Comparison of ENCODE assay signal across 1 cellular context in genomic region chr4:182082910-182083309, GRCh38.
TF ChIP-seq lines count a peak whose summit lies in the region.

No MANE protein-coding gene starts in this region.

TF ChIP-seq in GM23338, 12 proteins besides CTCF, POLR2A, EP300 and RAD21 (continued from another document):
- TF ChIP-seq, protein P1, sequence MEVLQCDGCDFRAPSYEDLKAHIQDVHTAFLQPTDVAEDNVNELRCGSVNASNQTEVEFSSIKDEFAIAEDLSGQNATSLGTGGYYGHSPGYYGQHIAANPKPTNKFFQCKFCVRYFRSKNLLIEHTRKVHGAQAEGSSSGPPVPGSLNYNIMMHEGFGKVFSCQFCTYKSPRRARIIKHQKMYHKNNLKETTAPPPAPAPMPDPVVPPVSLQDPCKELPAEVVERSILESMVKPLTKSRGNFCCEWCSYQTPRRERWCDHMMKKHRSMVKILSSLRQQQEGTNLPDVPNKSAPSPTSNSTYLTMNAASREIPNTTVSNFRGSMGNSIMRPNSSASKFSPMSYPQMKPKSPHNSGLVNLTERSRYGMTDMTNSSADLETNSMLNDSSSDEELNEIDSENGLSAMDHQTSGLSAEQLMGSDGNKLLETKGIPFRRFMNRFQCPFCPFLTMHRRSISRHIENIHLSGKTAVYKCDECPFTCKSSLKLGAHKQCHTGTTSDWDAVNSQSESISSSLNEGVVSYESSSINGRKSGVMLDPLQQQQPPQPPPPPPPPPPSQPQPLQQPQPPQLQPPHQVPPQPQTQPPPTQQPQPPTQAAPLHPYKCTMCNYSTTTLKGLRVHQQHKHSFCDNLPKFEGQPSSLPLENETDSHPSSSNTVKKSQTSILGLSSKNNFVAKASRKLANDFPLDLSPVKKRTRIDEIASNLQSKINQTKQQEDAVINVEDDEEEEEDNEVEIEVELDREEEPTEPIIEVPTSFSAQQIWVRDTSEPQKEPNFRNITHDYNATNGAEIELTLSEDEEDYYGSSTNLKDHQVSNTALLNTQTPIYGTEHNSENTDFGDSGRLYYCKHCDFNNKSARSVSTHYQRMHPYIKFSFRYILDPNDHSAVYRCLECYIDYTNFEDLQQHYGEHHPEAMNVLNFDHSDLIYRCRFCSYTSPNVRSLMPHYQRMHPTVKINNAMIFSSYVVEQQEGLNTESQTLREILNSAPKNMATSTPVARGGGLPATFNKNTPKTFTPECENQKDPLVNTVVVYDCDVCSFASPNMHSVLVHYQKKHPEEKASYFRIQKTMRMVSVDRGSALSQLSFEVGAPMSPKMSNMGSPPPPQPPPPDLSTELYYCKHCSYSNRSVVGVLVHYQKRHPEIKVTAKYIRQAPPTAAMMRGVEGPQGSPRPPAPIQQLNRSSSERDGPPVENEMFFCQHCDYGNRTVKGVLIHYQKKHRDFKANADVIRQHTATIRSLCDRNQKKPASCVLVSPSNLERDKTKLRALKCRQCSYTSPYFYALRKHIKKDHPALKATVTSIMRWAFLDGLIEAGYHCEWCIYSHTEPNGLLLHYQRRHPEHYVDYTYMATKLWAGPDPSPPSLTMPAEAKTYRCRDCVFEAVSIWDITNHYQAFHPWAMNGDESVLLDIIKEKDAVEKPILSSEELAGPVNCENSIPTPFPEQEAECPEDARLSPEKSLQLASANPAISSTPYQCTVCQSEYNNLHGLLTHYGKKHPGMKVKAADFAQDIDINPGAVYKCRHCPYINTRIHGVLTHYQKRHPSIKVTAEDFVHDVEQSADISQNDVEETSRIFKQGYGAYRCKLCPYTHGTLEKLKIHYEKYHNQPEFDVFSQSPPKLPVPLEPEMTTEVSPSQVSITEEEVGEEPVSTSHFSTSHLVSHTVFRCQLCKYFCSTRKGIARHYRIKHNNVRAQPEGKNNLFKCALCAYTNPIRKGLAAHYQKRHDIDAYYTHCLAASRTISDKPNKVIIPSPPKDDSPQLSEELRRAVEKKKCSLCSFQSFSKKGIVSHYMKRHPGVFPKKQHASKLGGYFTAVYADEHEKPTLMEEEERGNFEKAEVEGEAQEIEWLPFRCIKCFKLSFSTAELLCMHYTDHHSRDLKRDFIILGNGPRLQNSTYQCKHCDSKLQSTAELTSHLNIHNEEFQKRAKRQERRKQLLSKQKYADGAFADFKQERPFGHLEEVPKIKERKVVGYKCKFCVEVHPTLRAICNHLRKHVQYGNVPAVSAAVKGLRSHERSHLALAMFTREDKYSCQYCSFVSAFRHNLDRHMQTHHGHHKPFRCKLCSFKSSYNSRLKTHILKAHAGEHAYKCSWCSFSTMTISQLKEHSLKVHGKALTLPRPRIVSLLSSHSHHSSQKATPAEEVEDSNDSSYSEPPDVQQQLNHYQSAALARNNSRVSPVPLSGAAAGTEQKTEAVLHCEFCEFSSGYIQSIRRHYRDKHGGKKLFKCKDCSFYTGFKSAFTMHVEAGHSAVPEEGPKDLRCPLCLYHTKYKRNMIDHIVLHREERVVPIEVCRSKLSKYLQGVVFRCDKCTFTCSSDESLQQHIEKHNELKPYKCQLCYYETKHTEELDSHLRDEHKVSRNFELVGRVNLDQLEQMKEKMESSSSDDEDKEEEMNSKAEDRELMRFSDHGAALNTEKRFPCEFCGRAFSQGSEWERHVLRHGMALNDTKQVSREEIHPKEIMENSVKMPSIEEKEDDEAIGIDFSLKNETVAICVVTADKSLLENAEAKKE (CRISPR knock-in tag; IDR thresholded peaks at IDR 0.05), result no peak
- TF ChIP-seq ZNF114 (CRISPR knock-in tag; IDR thresholded peaks at IDR 0.05), result no peak
